1 cellular context compared by ENCODE assay signal in genomic region chrX:74579597-74580209, GRCh38.
TF ChIP-seq lines count a peak whose summit lies in the region.

No MANE protein-coding gene starts in this region.

TF ChIP-seq in endothelial cell of umbilical vein, 7 proteins besides CTCF, POLR2A, EP300 and RAD21 (continued from another document):
- TF ChIP-seq JUN (IDR thresholded peaks at IDR 0.05; ENCODE audit: borderline replicate concordance, insufficient read depth, insufficient read length, low read depth) (no peak), GATA2 (IDR thresholded peaks at IDR 0.05; ENCODE audit: insufficient read depth, insufficient read length, low read depth, low read length) (no peak), EZH2 (IDR thresholded peaks at IDR 0.05; ENCODE audit: borderline replicate concordance, low read depth, low read length, severe bottlenecking) (no peak), MYC (IDR thresholded peaks at IDR 0.05; ENCODE audit: low read depth, low read length) (no peak), FOS (IDR thresholded peaks at IDR 0.05; ENCODE audit: borderline replicate concordance, insufficient read depth, low read length) (no peak)
